ENCODE assay signal across 1 cellular context in genomic region chr7:1512781-1513656, GRCh38.
TF ChIP-seq lines count a peak whose summit lies in the region.

No MANE protein-coding gene starts in this region.

TF ChIP-seq in K562, 482 proteins besides CTCF, POLR2A, EP300 and RAD21 (continued from another document and continues in another):
- TF ChIP-seq TSHZ1 (CRISPR knock-in tag; IDR thresholded peaks at IDR 0.05) (no peak), ZNF449 (CRISPR knock-in tag; IDR thresholded peaks at IDR 0.05) (no peak), PTTG1 (tag; IDR thresholded peaks at IDR 0.05; ENCODE audit: low read depth) (no peak), CEBPB (tag; IDR thresholded peaks at IDR 0.05) (no peak), DMBX1 (CRISPR knock-in tag; IDR thresholded peaks at IDR 0.05; ENCODE audit: borderline replicate concordance) (no peak; the same call in 1 of the 2 replicates), E4F1 (CRISPR knock-in tag; IDR thresholded peaks at IDR 0.05; ENCODE audit: borderline replicate concordance) (no peak), SREBF1 (IDR thresholded peaks at IDR 0.05; ENCODE audit: borderline replicate concordance, low read depth, low read length) (no peak), IFI16 (CRISPR knock-in tag; IDR thresholded peaks at IDR 0.05) (no peak), FOXK2 (conservative IDR thresholded peaks at IDR 0.05 in 1 of 2, IDR thresholded peaks at IDR 0.05 in 1 of 2; ENCODE audit: low read depth in 2 of 2) (no peak), ZNF444 (CRISPR knock-in tag; IDR thresholded peaks at IDR 0.05) (no peak), ZKSCAN3 (CRISPR knock-in tag; IDR thresholded peaks at IDR 0.05) (no peak), ZNF280A (IDR thresholded peaks at IDR 0.05; ENCODE audit: low read depth, partially characterized antibody) (no peak), IRF2 (CRISPR knock-in tag; IDR thresholded peaks at IDR 0.05) (no peak), CGGBP1 (CRISPR knock-in tag; IDR thresholded peaks at IDR 0.05) (no peak), PHB2 (IDR thresholded peaks at IDR 0.05; ENCODE audit: low read depth) (no peak), DACH1 (IDR thresholded peaks at IDR 0.05; ENCODE audit: partially characterized antibody) (no peak), MTA1 (IDR thresholded peaks at IDR 0.05; ENCODE audit: borderline replicate concordance) (no peak), ZNF239 (CRISPR knock-in tag; IDR thresholded peaks at IDR 0.05) (no peak), SMARCC2 (IDR thresholded peaks at IDR 0.05; ENCODE audit: low read depth) (no peak), MAX (CRISPR knock-in tag; IDR thresholded peaks at IDR 0.05) (peak; percentile 40; the same call in 1 of the 2 replicates), NCOA6 (IDR thresholded peaks at IDR 0.05) (no peak), SRSF1 (IDR thresholded peaks at IDR 0.05; ENCODE audit: low read depth, low read length) (no peak), NFE2L1 (tag; IDR thresholded peaks at IDR 0.05; ENCODE audit: borderline replicate concordance, low read depth) (peak; percentile 79), ATF4 (CRISPR knock-in tag; IDR thresholded peaks at IDR 0.05) (no peak), ZNF384 (IDR thresholded peaks at IDR 0.05; ENCODE audit: low read depth, low read length) (0 out of 2 replicates have a peak, but pooled peaks have one; percentile 13), ZBTB2 (IDR thresholded peaks at IDR 0.05) (peak; percentile 28; the same call in 1 of the 2 replicates), XRCC4 (IDR thresholded peaks at IDR 0.05; ENCODE audit: extremely low read depth, insufficient read depth, insufficient read length) (no peak), CSDE1 (IDR thresholded peaks at IDR 0.05) (no peak), FOXM1 (IDR thresholded peaks at IDR 0.05; ENCODE audit: low read depth) (no peak), FOXM1 (CRISPR knock-in tag; IDR thresholded peaks at IDR 0.05; ENCODE audit: low read depth) (no peak), PYGO2 (tag; IDR thresholded peaks at IDR 0.05) (no peak), RB1 (IDR thresholded peaks at IDR 0.05; ENCODE audit: low read depth) (no peak), HNRNPK (IDR thresholded peaks at IDR 0.05; ENCODE audit: low read depth, low read length, poor library complexity, severe bottlenecking) (no peak), TFAM (CRISPR knock-in tag; conservative IDR thresholded peaks at IDR 0.05) (no peak), CHD4 (IDR thresholded peaks at IDR 0.05; ENCODE audit: insufficient read depth, insufficient replicate concordance, low read depth, low read length, poor library complexity, severe bottlenecking) (peak; percentile 57), SAP30 (IDR thresholded peaks at IDR 0.05; ENCODE audit: borderline replicate concordance, insufficient read depth, low read depth, low read length, poor library complexity, severe bottlenecking) (no peak), CAMTA2 (CRISPR knock-in tag; conservative IDR thresholded peaks at IDR 0.05) (no peak), KLF13 (tag; IDR thresholded peaks at IDR 0.05; ENCODE audit: borderline replicate concordance, low read depth) (no peak), ELF1 (tag; IDR thresholded peaks at IDR 0.05) (no peak), ZNF184 (CRISPR knock-in tag; IDR thresholded peaks at IDR 0.05) (no peak), HINFP (tag; conservative IDR thresholded peaks at IDR 0.05; ENCODE audit: low read depth) (no peak), DEAF1 (CRISPR knock-in tag; IDR thresholded peaks at IDR 0.05) (no peak), TBL1XR1 (IDR thresholded peaks at IDR 0.05; ENCODE audit: low read length in 2 of 2) (no peak), ZKSCAN1 (IDR thresholded peaks at IDR 0.05; ENCODE audit: low read depth, low read length) (no peak), LEF1 (IDR thresholded peaks at IDR 0.05) (no peak), PML (IDR thresholded peaks at IDR 0.05; ENCODE audit: low read length) (no peak), TCF7 (IDR thresholded peaks at IDR 0.05; ENCODE audit: borderline replicate concordance) (no peak), FOXA3 (CRISPR knock-in tag; conservative IDR thresholded peaks at IDR 0.05 in 1 of 2, IDR thresholded peaks at IDR 0.05 in 1 of 2) (no peak), BRCA1 (IDR thresholded peaks at IDR 0.05) (no peak), BRCA1 (CRISPR knock-in tag; IDR thresholded peaks at IDR 0.05) (no peak)
